In genomic region chr14:104558231-104559042, GRCh38 we compare ENCODE assay signal across 21 cellular contexts. TPM values are rescaled to one million over a fixed set of nuclear protein-coding genes. Genes with fewer than 3 reads are reported as not detected.
DNase-seq lines count a peak whose midpoint lies in the region; ATAC-seq and TF ChIP-seq lines count a peak whose summit lies in the region.
"Had no signal": no experiment of that assay in that cellular context is flagged by ENCODE, and none has a peak within 500 bp of the region (broad histone marks: within the 10 kb centered on the region; RNA-seq: fewer than 3 reads in every experiment).

No MANE protein-coding gene starts in this region.

- H3K27ac Mint-ChIP-seq in MCF 10A (ENCODE audit: low read depth, unreplicated experiment) = no peak overlapping the region
- H3K27ac Mint-ChIP-seq: B cell; CD8-positive, alpha-beta memory T cell had no signal

- POLR2A ChIA-PET in MCF 10A (lab: Yijun Ruan, JAX) = no interaction called here

- no peaks in the 10 kb centered on the region for H3K4me1 Mint-ChIP-seq in MCF 10A (ENCODE audit: insufficient read depth, unreplicated experiment)
- H3K4me1 Mint-ChIP-seq: B cell; CD8-positive, alpha-beta memory T cell had no signal

- no peaks in the 10 kb centered on the region for H3K79me2 ChIP-seq in OCI-LY3 (ENCODE audit: low read length)

- DNase-seq in left ventricle myocardium inferior (peak; percentile 4), renal cortical epithelial cell (ENCODE audit: low read depth) (peak; percentile 9), MCF 10A (ENCODE audit: unreplicated experiment) (no peak)
- DNase-seq: GDM1, KG1, NCI-H1048, NCI-H1436 treated with DMSO at 0.1 percent for 48 hours, NCI-H2081, NCI-H748 treated with DMSO at 0.1 percent for 48 hours had no signal

- H3K9ac ChIP-seq in BLaER1 treated with 17β-estradiol and CSF1 and Interleukin-3, amounts not matched to agents 10 nM and 100 nM = 0 out of 22 replicates have a peak overlapping the region, but pooled peaks of 1 of the 11 experiments have one; percentile 5
- H3K9ac ChIP-seq in OCI-LY3 (ENCODE audit: low read length) = no peak overlapping the region

- peak overlapping the region in 8 of 11 experiments; percentile 60 to 96 (median 82); a peak in 16 of 22 replicates for H3K4me2 ChIP-seq in BLaER1 treated with 17β-estradiol and CSF1 and Interleukin-3, amounts not matched to agents 10 nM and 100 nM
- H3K4me2 ChIP-seq in OCI-LY3 (ENCODE audit: low read length) = peak overlapping the region; percentile 51

- no peaks in the 10 kb centered on the region for H3K9me3 ChIP-seq in BLaER1 treated with 17β-estradiol and CSF1 and Interleukin-3, amounts not matched to agents 10 nM and 100 nM (replicated peaks in 1 of 11)
- H3K9me3 ChIP-seq in OCI-LY3 (ENCODE audit: insufficient read depth, low read length) (no peaks in the 10 kb centered on the region), left ventricle myocardium inferior (replicated peaks) (no peaks in the 10 kb centered on the region)

- H3K36me3 ChIP-seq in BLaER1 treated with 17β-estradiol and CSF1 and Interleukin-3, amounts not matched to agents 10 nM and 100 nM = no peaks in the 10 kb centered on the region
- H3K36me3 ChIP-seq in OCI-LY3 (replicated peaks; ENCODE audit: low read depth, low read length) = no peaks in the 10 kb centered on the region
- no peaks in the 10 kb centered on the region for H3K36me3 ChIP-seq in left ventricle myocardium inferior

- H3K27me3 ChIP-seq in BLaER1 treated with 17β-estradiol and CSF1 and Interleukin-3, amounts not matched to agents 10 nM and 100 nM = peaks cover 0 to 28% (median 0%) of the 10 kb centered on the region in 11 experiments; a peak in 5 of 22 replicates
- H3K27me3 ChIP-seq in OCI-LY3 (ENCODE audit: low read depth, low read length) (peaks cover 8% of the 10 kb centered on the region; the same call in 1 of the 2 replicates), left ventricle myocardium inferior (ENCODE audit: low read depth) (peaks cover 47% of the 10 kb centered on the region)

- TF ChIP-seq CTCF in OCI-LY3 (IDR thresholded peaks at IDR 0.05; ENCODE audit: low read depth, low read length) (no peak), left ventricle myocardium inferior (IDR thresholded peaks at IDR 0.05; ENCODE audit: borderline replicate concordance) (no peak), MCF 10A (IDR thresholded peaks at IDR 0.05; ENCODE audit: unreplicated experiment) (no peak)

- no peak for ATAC-seq in GM18909 (IDR thresholded peaks at IDR 0.05; ENCODE audit: poor library complexity, unreplicated experiment)
- ATAC-seq in GM18498 (IDR thresholded peaks at IDR 0.05; ENCODE audit: unreplicated experiment) = no peak
- ATAC-seq: GM12878 had no signal

- no peak overlapping the region for H3K4me3 ChIP-seq in BLaER1 treated with 17β-estradiol and CSF1 and Interleukin-3, amounts not matched to agents 10 nM and 100 nM
- H3K4me3 ChIP-seq in OCI-LY3 (ENCODE audit: low read length) (no peak overlapping the region), left ventricle myocardium inferior (no peak overlapping the region)
- H3K4me3 ChIP-seq: GM12878 had no signal

- H3K27me3 Mint-ChIP-seq in MCF 10A (ENCODE audit: insufficient read depth, unreplicated experiment) = peaks cover 43% of the 10 kb centered on the region

- no peak overlapping the region for H3K27ac ChIP-seq in BLaER1 treated with 17β-estradiol and CSF1 and Interleukin-3, amounts not matched to agents 10 nM and 100 nM
- no peak overlapping the region for H3K27ac ChIP-seq in OCI-LY3 (ENCODE audit: low read length)
- no peak overlapping the region for H3K27ac ChIP-seq in left ventricle myocardium inferior (replicated peaks)
- H3K27ac ChIP-seq: RWPE1 had no signal

- H3K9me3 Mint-ChIP-seq in MCF 10A (ENCODE audit: unreplicated experiment) = no peaks in the 10 kb centered on the region
- H3K9me3 Mint-ChIP-seq: CD8-positive, alpha-beta memory T cell had no signal

- H3K36me3 Mint-ChIP-seq in MCF 10A (ENCODE audit: insufficient read depth, unreplicated experiment) = no peaks in the 10 kb centered on the region
- H3K36me3 Mint-ChIP-seq: CD8-positive, alpha-beta memory T cell had no signal

- peaks cover 20 to 92% (median 83%) of the 10 kb centered on the region in 10 experiments for H3K4me1 ChIP-seq in BLaER1 treated with 17β-estradiol and CSF1 and Interleukin-3, amounts not matched to agents 10 nM and 100 nM
- H3K4me1 ChIP-seq in OCI-LY3 (ENCODE audit: low read length) = peaks cover 18% of the 10 kb centered on the region
- H3K4me1 ChIP-seq in left ventricle myocardium inferior = peaks cover 2% of the 10 kb centered on the region

- intact Hi-C loops in left ventricle myocardium inferior (cut with micrococcal nuclease) = no loop called here
- intact Hi-C loops in MCF 10A (cut with micrococcal nuclease) = no loop called here

- peaks cover 0 to 36% (median 0%) of the 10 kb centered on the region in 11 experiments; a peak in 4 of 22 replicates for H4K20me1 ChIP-seq in BLaER1 treated with 17β-estradiol and CSF1 and Interleukin-3, amounts not matched to agents 10 nM and 100 nM
- H4K20me1 ChIP-seq in OCI-LY3 (ENCODE audit: insufficient read depth, low read length) = no peaks in the 10 kb centered on the region

- no peak overlapping the region for H3K4me3 Mint-ChIP-seq in MCF 10A (ENCODE audit: unreplicated experiment)
- H3K4me3 Mint-ChIP-seq: B cell; CD8-positive, alpha-beta memory T cell had no signal

- H2AFZ ChIP-seq in OCI-LY3 (ENCODE audit: low read depth, low read length) = no peak overlapping the region

- BruUV-seq in MCF 10A (replicated peaks; lab: Mats Ljungman, UMichigan) = no TSS peak

- CTCF ChIA-PET in MCF 10A (lab: Yijun Ruan, JAX) = interaction anchor here (0.7 kb wide), 1 partner anchor 421 kb away, joined by 3 read pairs; no protein-coding TSS in a partner anchor

RNA-seq across cellular contexts. Expression of gene C14orf180, which starts 21.1 kb away (rescaled TPM):
- total RNA-seq in left ventricle myocardium inferior (44.1 TPM), renal cortical epithelial cell (not detected in 2 replicates), MCF 10A (2022) (not detected in 2 replicates)
- total RNA-seq: B cell; CD8-positive, alpha-beta memory T cell; GM12878; H1; M059J; NCI-H460; SK-MEL-5 had no signal

RNA-seq across cellular contexts. Expression of gene TMEM179, which starts 46.1 kb away (rescaled TPM):
- total RNA-seq in left ventricle myocardium inferior (0.49 TPM), renal cortical epithelial cell (not detected in 2 replicates), MCF 10A (2022) (not detected in 2 replicates)
- total RNA-seq: B cell, GM12878 had no signal

Comparison
In these comparisons a context has a peak if more than half of its experiments do, and no peak if none do; other contexts are left out.
1. RNA of gene C14orf180, which starts 21.1 kb away (total RNA-seq): 44.1 TPM in left ventricle myocardium inferior (single experiment); not detected in renal cortical epithelial cell and not detected in MCF 10A; every median in the first group is over 10 times any median in the second.